ENCODE assay signal across 9 cellular contexts in genomic region chr2:157492189-157492773, GRCh38. TPM values are rescaled to one million over a fixed set of nuclear protein-coding genes. Genes with fewer than 3 reads are reported as not detected.
DNase-seq lines count a peak whose midpoint lies in the region; ATAC-seq and TF ChIP-seq lines count a peak whose summit lies in the region.
"Had no signal": no experiment of that assay in that cellular context is flagged by ENCODE, and none has a peak within 500 bp of the region (broad histone marks: within the 10 kb centered on the region; RNA-seq: fewer than 3 reads in every experiment).

No MANE protein-coding gene starts in this region.

- H3K4me3 ChIP-seq in smooth muscle cell: no peak overlapping the region
- H3K4me3 ChIP-seq: suprapubic skin had no signal

- H3K27ac Mint-ChIP-seq in T-helper 17 cell: no peak overlapping the region

- H3K36me3 Mint-ChIP-seq in T-helper 17 cell (ENCODE audit: low read depth): peaks cover 3% of the 10 kb centered on the region

- H3K27ac ChIP-seq in smooth muscle cell (ENCODE audit: low read depth): no peak overlapping the region
- H3K27ac ChIP-seq: suprapubic skin had no signal

- H3K9me3 ChIP-seq in T-helper 17 cell (ENCODE audit: control insufficient read depth, low read length, poor library complexity, severe bottlenecking) (no peaks in the 10 kb centered on the region), smooth muscle cell (replicated peaks; ENCODE audit: low read depth) (no peaks in the 10 kb centered on the region)
- H3K9me3 ChIP-seq: suprapubic skin had no signal

- peak; percentile 67 for TF ChIP-seq CTCF in smooth muscle cell (IDR thresholded peaks at IDR 0.05; ENCODE audit: borderline replicate concordance, insufficient read depth, poor library complexity, severe bottlenecking)

- 16% methylated on average over 5 of the region's 5 CpGs for WGBS in smooth muscle cell (ENCODE audit: low lambda C conversion rate)

- no peak overlapping the region for H2AFZ ChIP-seq in smooth muscle cell (ENCODE audit: low read depth)

- H3K79me2 ChIP-seq in smooth muscle cell (ENCODE audit: low read depth): no peaks in the 10 kb centered on the region

- peaks cover 19% of the 10 kb centered on the region for H3K27me3 ChIP-seq in smooth muscle cell (ENCODE audit: low read depth)
- H3K27me3 ChIP-seq: suprapubic skin had no signal

- no peak overlapping the region for H3K4me3 Mint-ChIP-seq in T-helper 17 cell

- no peaks in the 10 kb centered on the region for H3K4me1 ChIP-seq in smooth muscle cell (ENCODE audit: low read depth)
- H3K4me1 ChIP-seq: suprapubic skin had no signal

- H3K9ac ChIP-seq in smooth muscle cell (ENCODE audit: low read depth): no peak overlapping the region

- H3K4me2 ChIP-seq in smooth muscle cell: no peak overlapping the region

- H3F3A ChIP-seq in smooth muscle cell (ENCODE audit: low read depth): no peaks in the 10 kb centered on the region

- H3K36me3 ChIP-seq in smooth muscle cell (ENCODE audit: low read depth): no peaks in the 10 kb centered on the region
- H3K36me3 ChIP-seq: suprapubic skin had no signal

- peaks cover 27% of the 10 kb centered on the region for H3K4me1 Mint-ChIP-seq in T-helper 17 cell

- DNase-seq in NK-92 treated with Interleukin-12 subunit alpha and Interleukin-12 subunit beta, amount 100 ng/mL, for 24 hours (lab: John Stamatoyannopoulos, UW): peak; percentile 53
- DNase-seq in NK-92 (lab: John Stamatoyannopoulos, UW; ENCODE audit: unreplicated experiment) (no peak), NCI-H1048 (lab: John Stamatoyannopoulos, UW) (peak; percentile 33), T-helper 17 cell (peak; percentile 20 to 65 (median 28)), anterior cingulate cortex (lab: John Stamatoyannopoulos, UW) (peak in 51 of 58 donors; percentile 1 to 78 (median 39)), hepatic stellate cell (ENCODE audit: low spot score) (peak; percentile 59), smooth muscle cell (lab: John Stamatoyannopoulos, UW; ENCODE audit: unreplicated experiment) (peak; percentile 2)

- H4K20me1 ChIP-seq in smooth muscle cell (ENCODE audit: low read depth): no peaks in the 10 kb centered on the region

- ATAC-seq in HG02610 (IDR thresholded peaks at IDR 0.05; ENCODE audit: unreplicated experiment) (peak; percentile 86), T-helper 17 cell (peak; percentile 97)

- peaks cover 2% of the 10 kb centered on the region for H3K27me3 Mint-ChIP-seq in T-helper 17 cell

RNA-seq across cellular contexts. Expression of gene CYTIP, which starts 48.4 kb away (rescaled TPM):
- total RNA-seq in T-helper 17 cell: 100 to 1,000 TPM; 286 to 294 TPM
- not detected in 2 replicates for total RNA-seq in smooth muscle cell
- not detected in 2 replicates for polyA plus RNA-seq in smooth muscle cell

Comparison
In these comparisons a context has a peak if more than half of its experiments do, and no peak if none do; other contexts are left out.
1. RNA of gene CYTIP, which starts 48.4 kb away (total RNA-seq): 286 to 294 TPM in T-helper 17 cell; not detected in smooth muscle cell; every median in the first group is over 100 times any median in the second.